29 cellular contexts compared by ENCODE assay signal in the genomic region with DNA sequence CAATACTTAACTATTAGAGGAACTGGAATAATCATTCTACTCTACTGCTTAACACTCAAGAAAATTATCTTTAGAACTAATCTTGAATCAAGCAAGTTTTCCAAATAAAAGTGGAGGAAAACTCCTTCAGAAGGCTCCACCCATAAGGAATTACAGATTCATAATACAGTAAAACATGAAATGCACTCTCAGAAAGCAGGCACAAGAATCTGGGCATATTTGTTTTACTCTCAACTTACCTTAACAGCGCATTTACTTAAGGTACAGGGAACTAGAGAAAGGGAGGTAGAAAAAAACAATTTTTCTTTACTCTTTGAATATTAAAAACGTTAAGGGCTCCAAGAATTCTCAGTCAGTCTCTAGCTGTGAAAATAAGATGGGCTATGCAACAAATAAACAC.
"Had no signal": no experiment of that assay in that cellular context is flagged by ENCODE, and none has a peak within 500 bp of the region (broad histone marks: within the 10 kb centered on the region; RNA-seq: fewer than 3 reads in every experiment).

No MANE protein-coding gene starts in this region.

- H3K4me3 ChIP-seq: colonic mucosa, esophagus squamous epithelium, gastrocnemius medialis, heart right ventricle, lower lobe of right lung had no signal

- H3K4me1 ChIP-seq: colonic mucosa had no signal

- H3K27ac ChIP-seq: colonic mucosa, epithelial cell of prostate, esophagus squamous epithelium, gastrocnemius medialis, heart right ventricle, lower lobe of right lung had no signal

- H3K9me3 Mint-ChIP-seq: dendritic cell treated with granulocyte-macrophage colony-stimulating factor and Interleukin-4, amounts not matched to agents 40 ng/mL and 50 ng/mL, for 4 days; effector memory CD8-positive, alpha-beta T cell; endodermal cell; naive B cell; naive thymus-derived CD8-positive, alpha-beta T cell had no signal

- H3K27me3 Mint-ChIP-seq: dendritic cell treated with granulocyte-macrophage colony-stimulating factor and Interleukin-4, amounts not matched to agents 40 ng/mL and 50 ng/mL, for 4 days; effector memory CD8-positive, alpha-beta T cell; naive B cell; naive thymus-derived CD8-positive, alpha-beta T cell had no signal

- FAIRE-seq: endometrium, kidney had no signal

- H3K36me3 Mint-ChIP-seq: naive B cell had no signal

- H3K9me3 ChIP-seq: colonic mucosa, esophagus squamous epithelium, gastrocnemius medialis, heart right ventricle, lower lobe of right lung had no signal

- H3K4me1 Mint-ChIP-seq: endodermal cell; naive thymus-derived CD8-positive, alpha-beta T cell had no signal

- ATAC-seq: effector memory CD8-positive, alpha-beta T cell; esophagus mucosa; gastrocnemius medialis; heart right ventricle; left colon; left lobe of liver; left ventricle myocardium superior; naive thymus-derived CD8-positive, alpha-beta T cell had no signal

- DNase-seq: colonic mucosa; cortex of kidney; effector CD8-positive, alpha-beta T cell; effector memory CD8-positive, alpha-beta T cell; endodermal cell; erythroblast; esophagus squamous epithelium; foreskin fibroblast; foreskin melanocyte; gastrocnemius medialis; glutamatergic neuron; head of caudate nucleus; heart right ventricle; hippocampal formation; islet precursor cell; kidney; kidney glomerular epithelial cell; left colon; left ventricle myocardium superior; lower lobe of right lung; mesendoderm; midbrain; naive B cell; naive thymus-derived CD8-positive, alpha-beta T cell had no signal

- H3K4me3 Mint-ChIP-seq: dendritic cell treated with granulocyte-macrophage colony-stimulating factor and Interleukin-4, amounts not matched to agents 40 ng/mL and 50 ng/mL, for 4 days; effector memory CD8-positive, alpha-beta T cell; endodermal cell; naive B cell; naive thymus-derived CD8-positive, alpha-beta T cell had no signal

- H3K27ac Mint-ChIP-seq: dendritic cell treated with granulocyte-macrophage colony-stimulating factor and Interleukin-4, amounts not matched to agents 40 ng/mL and 50 ng/mL, for 4 days; endodermal cell had no signal

- H3K36me3 ChIP-seq: colonic mucosa, gastrocnemius medialis had no signal
